In the genomic region with DNA sequence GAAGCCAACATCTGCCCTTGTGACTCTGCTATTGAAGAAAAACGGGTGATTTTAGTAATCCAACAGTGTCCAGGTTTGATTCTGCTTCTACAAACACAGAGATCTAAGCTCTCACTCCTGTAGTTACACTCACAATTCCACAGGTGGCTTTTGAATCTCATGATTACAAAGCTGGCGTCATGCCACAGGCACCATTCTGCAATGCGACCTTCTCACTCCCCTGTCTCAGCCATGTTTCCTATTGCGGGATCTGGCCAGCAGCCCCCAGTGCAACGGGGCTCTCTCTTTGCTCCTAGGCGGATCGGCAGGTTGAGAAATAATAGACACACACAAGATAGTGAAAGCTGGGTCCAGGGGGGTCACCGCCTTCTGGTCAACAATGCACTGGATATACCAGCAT, we compare ENCODE assay signal across 11 cellular contexts. TPM values are rescaled to one million over a fixed set of nuclear protein-coding genes. Genes with fewer than 3 reads are reported as not detected.
DNase-seq lines count a peak whose midpoint lies in the region; FAIRE-seq and TF ChIP-seq lines count a peak whose summit lies in the region.
"Not testable (repeated sequence)": the region's sequence is repeated elsewhere in the genome, so short reads cannot be mapped to it uniquely, and the experiment has no call there.
"Had no signal": no experiment of that assay in that cellular context is flagged by ENCODE, and none has a peak within 500 bp of the region (broad histone marks: within the 10 kb centered on the region; RNA-seq: fewer than 3 reads in every experiment).

No MANE protein-coding gene starts in this region.

- not testable (repeated sequence) for H4K20me1 ChIP-seq in hepatocyte (ENCODE audit: insufficient read depth, poor library complexity, severe bottlenecking)

- not testable (repeated sequence) for BruUV-seq in Calu3 (replicated peaks; lab: Mats Ljungman, UMichigan)

- TF ChIP-seq CTCF in Calu3 (IDR thresholded peaks at IDR 0.05; ENCODE audit: unreplicated experiment); hepatocyte (IDR thresholded peaks at IDR 0.05; ENCODE audit: poor library complexity): not testable (repeated sequence)

- WGBS in hepatocyte (ENCODE audit: low lambda C conversion rate, missing lambda C conversion rate), result 59% methylated on average over 8 of the region's 8 CpGs
- 22 to 45% (median 27%) methylated on average over 8 of the region's 8 CpGs for whole genome bisulfite sequencing in small intestine, 3 donors

- not testable (repeated sequence) for H3K4me3 ChIP-seq in hepatocyte
- peak overlapping the region in 1 of 2 donors; percentile 13 for H3K4me3 ChIP-seq in small intestine (ENCODE audit: low read depth in 1 of 2, low read length in 2 of 2)

- not testable (repeated sequence) for H3K27me3 Mint-ChIP-seq in Calu3 (ENCODE audit: unreplicated experiment); dendritic cell treated with granulocyte-macrophage colony-stimulating factor and Interleukin-4, amounts not matched to agents 40 ng/mL and 50 ng/mL, for 4 days

- not testable (repeated sequence) for H3K9me3 ChIP-seq in hepatocyte (ENCODE audit: low read depth); small intestine (ENCODE audit: control insufficient read depth, low read depth)

- not testable (repeated sequence) for H3K9me2 ChIP-seq in hepatocyte (replicated peaks; ENCODE audit: insufficient read depth)

- CTCF ChIA-PET in Calu3 (lab: Charles Lee), result interaction anchor here (0.8 to 0.9 kb wide), 2 partner anchors 8 to 20 kb away, joined by 3 read pairs; no protein-coding TSS in a partner anchor

- H3K79me2 ChIP-seq in hepatocyte, result not testable (repeated sequence)

- H3K27me3 ChIP-seq in hepatocyte; small intestine (ENCODE audit: control insufficient read depth in 2 of 2, insufficient read depth in 2 of 2, low read length in 2 of 2): not testable (repeated sequence)

- H2AFZ ChIP-seq in hepatocyte, result peak overlapping the region; percentile 37

- H3K36me3 Mint-ChIP-seq in Calu3 (ENCODE audit: insufficient read depth, unreplicated experiment), result peaks cover 11% of the 10 kb centered on the region
- H3K36me3 Mint-ChIP-seq in dendritic cell treated with granulocyte-macrophage colony-stimulating factor and Interleukin-4, amounts not matched to agents 40 ng/mL and 50 ng/mL, for 4 days (ENCODE audit: low read depth), result peaks cover 36% of the 10 kb centered on the region

- H3K27ac Mint-ChIP-seq in Calu3 (ENCODE audit: unreplicated experiment), result peak overlapping the region; percentile 21
- H3K27ac Mint-ChIP-seq in dendritic cell treated with granulocyte-macrophage colony-stimulating factor and Interleukin-4, amounts not matched to agents 40 ng/mL and 50 ng/mL, for 4 days, result peak overlapping the region; percentile 84

- not testable (repeated sequence) for FAIRE-seq in small intestine (lab: Jason Lieb, UNC)

- peak overlapping the region; percentile 55 for H3K4me3 Mint-ChIP-seq in Calu3 (ENCODE audit: low read depth, unreplicated experiment)
- peak overlapping the region; percentile 35 for H3K4me3 Mint-ChIP-seq in dendritic cell treated with granulocyte-macrophage colony-stimulating factor and Interleukin-4, amounts not matched to agents 40 ng/mL and 50 ng/mL, for 4 days

- DNase-seq in Calu3, result peak; percentile 52
- peak; percentile 47 for DNase-seq in NCI-H1105 (lab: John Stamatoyannopoulos, UW)
- peak; percentile 35 for DNase-seq in NCI-H2196 (lab: John Stamatoyannopoulos, UW; ENCODE audit: unreplicated experiment)
- DNase-seq in RPMI8226, result peak; percentile 72
- DNase-seq in hepatocyte (ENCODE audit: low spot score), result peak; percentile 41
- peak; percentile 46 for DNase-seq in mucosa of gallbladder (ENCODE audit: low spot score)
- DNase-seq in small intestine, result peak; percentile 72

- H3K27ac ChIP-seq in hepatocyte (peak overlapping the region; percentile 52), small intestine (ENCODE audit: low read depth in 1 of 2, low read length in 1 of 2) (peak overlapping the region in 1 of 2 donors; percentile 53)

- H3K4me1 ChIP-seq in hepatocyte (ENCODE audit: insufficient read depth), result peaks cover 23% of the 10 kb centered on the region
- not testable (repeated sequence) for H3K4me1 ChIP-seq in small intestine (ENCODE audit: control insufficient read depth in 2 of 2, insufficient read depth in 1 of 2, low read depth in 1 of 2, low read length in 1 of 2)

- H3K36me3 ChIP-seq in hepatocyte (replicated peaks; ENCODE audit: insufficient read depth, low read depth); small intestine (ENCODE audit: control insufficient read depth in 2 of 2, insufficient read depth in 2 of 2, low read length in 2 of 2): not testable (repeated sequence)

- H3K9me3 Mint-ChIP-seq in Calu3 (ENCODE audit: low read depth, unreplicated experiment); dendritic cell treated with granulocyte-macrophage colony-stimulating factor and Interleukin-4, amounts not matched to agents 40 ng/mL and 50 ng/mL, for 4 days: not testable (repeated sequence)

- intact Hi-C loops in Calu3 (cut with micrococcal nuclease; ENCODE audit: unreplicated experiment), result loop anchor here (2.0 kb wide), 1 partner anchor 18 kb away; no protein-coding TSS in a partner anchor
- intact Hi-C loops in dendritic cell treated with granulocyte-macrophage colony-stimulating factor and Interleukin-4, amounts not matched to agents 40 ng/mL and 50 ng/mL, for 4 days (cut with micrococcal nuclease), result not testable (repeated sequence)

- peaks cover 28% of the 10 kb centered on the region for H3K4me1 Mint-ChIP-seq in Calu3 (ENCODE audit: low read depth, unreplicated experiment)
- H3K4me1 Mint-ChIP-seq in dendritic cell treated with granulocyte-macrophage colony-stimulating factor and Interleukin-4, amounts not matched to agents 40 ng/mL and 50 ng/mL, for 4 days (ENCODE audit: low read depth), result peaks cover 98% of the 10 kb centered on the region

- H3K4me2 ChIP-seq in hepatocyte, result not testable (repeated sequence)

RNA-seq across cellular contexts. Expression of a gene that starts 1.3 kb away (rescaled TPM):
- total RNA-seq in Calu3 (2022) (1.5 and 4.3 TPM in 2 replicates), hepatocyte (1.0 and 2.8 TPM in 2 replicates), mucosa of gallbladder (3.4 TPM)
- polyA plus RNA-seq in hepatocyte (0.97 and 1.5 TPM in 2 replicates), small intestine (10 to 100 TPM in 2 of 3 donors, 1 to 10 TPM in 1; 8.9 to 12.8 (median 10.3) TPM)
- total RNA-seq: astrocyte, mononuclear cell, neural crest cell had no signal

RNA-seq across cellular contexts. Expression of a gene that starts 36.4 kb away (rescaled TPM):
- total RNA-seq in Calu3 (2022) (90.1 and 154 TPM in 2 replicates), hepatocyte (32.3 and 34.8 TPM in 2 replicates), mucosa of gallbladder (58.2 TPM)
- polyA plus RNA-seq in hepatocyte (19.5 and 23.9 TPM in 2 replicates), small intestine (10 to 100 TPM; 28.1 to 68.4 (median 32.2) TPM)

RNA-seq across cellular contexts. Expression of a gene that starts 42.4 kb away (rescaled TPM):
- total RNA-seq in Calu3 (2022), result 7.7 and 16.9 TPM in 2 replicates
- total RNA-seq in hepatocyte, result 1.3 and 2.7 TPM in 2 replicates
- 0.79 and 2.1 TPM in 2 replicates for polyA plus RNA-seq in hepatocyte
- total RNA-seq in mucosa of gallbladder, result 20.9 TPM
- polyA plus RNA-seq in small intestine, result 10 to 100 TPM; 16.3 to 44.7 (median 19.7) TPM
- total RNA-seq: neural crest cell had no signal

RNA-seq across cellular contexts. Expression of a gene that starts 50.0 kb away (rescaled TPM):
- total RNA-seq in Calu3 (2022) (313 and 501 TPM in 2 replicates), hepatocyte (6.2 and 7.3 TPM in 2 replicates), mucosa of gallbladder (145 TPM)
- polyA plus RNA-seq in hepatocyte (6.4 and 6.8 TPM in 2 replicates), small intestine (10 to 100 TPM in 1 of 3 donors, 1 to 10 TPM in 2; 8.4 to 32.2 (median 8.7) TPM)
- total RNA-seq: neural crest cell had no signal
